Comparison of ENCODE assay signal across 8 cellular contexts in the genomic region with DNA sequence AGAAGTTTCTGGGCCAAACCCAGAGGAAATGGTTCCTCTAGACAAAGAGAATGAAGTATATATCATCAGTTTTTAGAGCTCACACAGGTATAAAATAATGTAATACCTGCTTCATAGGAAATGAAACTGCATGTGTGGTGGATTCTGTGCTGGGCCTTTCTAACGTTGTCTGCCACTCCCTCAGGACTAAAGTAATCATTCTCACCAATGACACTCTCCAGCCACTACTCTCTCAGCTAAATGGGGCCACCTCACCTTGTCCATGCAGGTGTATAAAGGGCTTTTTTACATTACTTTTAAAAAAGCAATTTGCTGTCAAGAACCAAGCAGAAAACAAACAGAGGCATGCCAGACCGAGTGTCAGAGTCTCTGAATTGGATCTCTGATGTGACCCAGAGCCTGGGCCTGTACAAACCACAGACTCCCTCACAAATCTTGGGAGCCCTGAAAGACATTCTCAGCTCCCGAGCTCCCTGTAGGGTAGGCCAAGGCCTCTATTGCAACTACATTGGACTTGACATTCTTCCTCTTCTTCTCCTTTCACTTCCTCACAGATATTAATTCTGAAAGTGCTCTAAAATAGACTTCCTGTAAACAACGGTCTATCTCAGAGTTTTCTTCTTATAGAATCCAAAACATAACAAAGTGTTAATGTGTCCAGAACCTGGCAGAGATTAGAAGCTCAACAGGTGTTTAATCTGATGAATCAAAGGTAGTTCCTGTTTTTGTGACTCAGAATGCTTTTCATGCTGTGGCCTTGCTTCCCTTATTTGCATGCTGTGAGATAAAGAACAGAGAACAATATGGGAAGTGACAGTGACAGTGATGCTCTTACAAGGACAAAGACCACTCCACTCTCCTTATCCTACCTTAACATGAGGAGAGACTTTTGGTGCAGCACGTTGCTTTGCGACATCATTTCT. TPM values are rescaled to one million over a fixed set of nuclear protein-coding genes. Genes with fewer than 3 reads are reported as not detected.
DNase-seq lines count a peak whose midpoint lies in the region; ATAC-seq, FAIRE-seq and TF ChIP-seq lines count a peak whose summit lies in the region.

No MANE protein-coding gene starts in this region.

- no peaks in the 10 kb centered on the region for H3K36me3 ChIP-seq in right lobe of liver
- H3K36me3 ChIP-seq in HepG2 (replicated peaks in 1 of 2; ENCODE audit: control insufficient read depth in 1 of 2, insufficient read depth in 2 of 2, low read length in 2 of 2): no peaks in the 10 kb centered on the region

- H3K9me3 ChIP-seq in right lobe of liver: no peaks in the 10 kb centered on the region
- no peaks in the 10 kb centered on the region for H3K9me3 ChIP-seq in HepG2 (ENCODE audit: low read length)
- H3K9me3 ChIP-seq in T-helper 17 cell (ENCODE audit: control insufficient read depth, low read length, poor library complexity, severe bottlenecking): no peaks in the 10 kb centered on the region

- no peaks in the 10 kb centered on the region for H3K79me2 ChIP-seq in HepG2 (ENCODE audit: insufficient read depth, low read length)

- TF ChIP-seq RAD21 in HepG2 (CRISPR knock-in tag; IDR thresholded peaks at IDR 0.05): no peak

- TF ChIP-seq POLR2A in right lobe of liver (IDR thresholded peaks at IDR 0.05) (no peak), HepG2 (IDR thresholded peaks at IDR 0.05; ENCODE audit: insufficient read depth in 1 of 2, low read depth in 2 of 2, low read length in 2 of 2) (no peak)

- no peaks in the 10 kb centered on the region for H4K20me1 ChIP-seq in HepG2 (ENCODE audit: insufficient read depth, low read length)

- 33% methylated on average over 5 of the region's 6 CpGs for WGBS in right lobe of liver (ENCODE audit: insufficient coverage, low coverage, low lambda C conversion rate, missing lambda C conversion rate)
- WGBS in HepG2 (ENCODE audit: low lambda C conversion rate): 11% methylated on average over 6 of the region's 6 CpGs

- peak overlapping the region in 1 of 3 donors; percentile 18 for H3K27ac ChIP-seq in right lobe of liver
- no peak overlapping the region for H3K27ac ChIP-seq in HepG2 (ENCODE audit: extremely low read length, insufficient read depth, low read length)

- no peak for TF ChIP-seq CTCF in right lobe of liver (IDR thresholded peaks at IDR 0.05)
- TF ChIP-seq CTCF in HepG2 (CRISPR knock-in tag; IDR thresholded peaks at IDR 0.05): no peak

- H3K36me3 Mint-ChIP-seq in T-helper 17 cell (ENCODE audit: low read depth): peaks cover 2% of the 10 kb centered on the region

- CTCF ChIA-PET in HepG2 (lab: Yijun Ruan, JAX; ENCODE audit: low intra/inter-chr PET ratio, low total read pairs): no interaction called here

- peak overlapping the region; percentile 99 for H3K27ac Mint-ChIP-seq in T-helper 17 cell

- FAIRE-seq in HepG2 (lab: Jason Lieb, UNC): no peak

- no peak overlapping the region for H2AFZ ChIP-seq in HepG2 (ENCODE audit: low read length)

- in situ Hi-C loops in HepG2 (cut with HindIII; ENCODE audit: extremely low pct_ligation_motif_present, low pct_unique_long_range_greater_than_20kb): no loop called here

- peak overlapping the region; percentile 92 for H3K4me3 Mint-ChIP-seq in T-helper 17 cell

- H3K4me1 ChIP-seq in right lobe of liver (no peaks in the 10 kb centered on the region), HepG2 (ENCODE audit: insufficient read depth, low read length) (no peaks in the 10 kb centered on the region)

- no TSS peak for BruUV-seq in HepG2 (replicated peaks; lab: Mats Ljungman, UMichigan)

- H3K27me3 ChIP-seq in right lobe of liver (no peaks in the 10 kb centered on the region), HepG2 (ENCODE audit: control insufficient read depth in 1 of 2, insufficient read depth in 2 of 2, low read length in 2 of 2) (peaks cover 0 to 4% of the 10 kb centered on the region in 2 experiments; a peak in 1 of 5 replicates)

- no peak overlapping the region for H3K4me2 ChIP-seq in HepG2 (ENCODE audit: low read depth, low read length)

- no peaks in the 10 kb centered on the region for H3K27me3 Mint-ChIP-seq in T-helper 17 cell

- H3K4me3 ChIP-seq in right lobe of liver: no peak overlapping the region
- no peak overlapping the region for H3K4me3 ChIP-seq in HepG2 (replicated peaks in 1 of 3; ENCODE audit: insufficient read depth in 1 of 3, low read depth in 2 of 3, low read length in 3 of 3)

- intact Hi-C loops in right lobe of liver (cut with DNase I): no loop called here
- intact Hi-C loops in HepG2 (cut with micrococcal nuclease; ENCODE audit: unreplicated experiment): no loop called here

- H3K9ac ChIP-seq in HepG2 (ENCODE audit: insufficient read depth, low read depth, low read length): no peak overlapping the region

- DNase-seq in right lobe of liver (no peak), HepG2 (ENCODE audit: low spot score) (no peak), T-helper 17 cell (no peak), midbrain (lab: John Stamatoyannopoulos, UW) (peak; percentile 27), NCI-H446 (lab: John Stamatoyannopoulos, UW) (no peak), iPS-NIHi7 (ENCODE audit: extremely low spot score) (no peak), NCI-H2227 (lab: John Stamatoyannopoulos, UW; ENCODE audit: unreplicated experiment) (no peak)

- POLR2A ChIA-PET in HepG2 (lab: Yijun Ruan, JAX): no interaction called here

- peaks cover 23% of the 10 kb centered on the region for H3K4me1 Mint-ChIP-seq in T-helper 17 cell

- TF ChIP-seq EP300 in HepG2 (IDR thresholded peaks at IDR 0.05; ENCODE audit: low read depth in 2 of 2, low read length in 2 of 2): no peak
- TF ChIP-seq EP300 in HepG2 (CRISPR knock-in tag; IDR thresholded peaks at IDR 0.05; ENCODE audit: borderline replicate concordance): no peak

- peak; percentile 50 to 69 (median 64) for ATAC-seq in right lobe of liver
- no peak for ATAC-seq in HepG2
- peak; percentile 90 for ATAC-seq in HG03097 (IDR thresholded peaks at IDR 0.05; ENCODE audit: low FRiP score, unreplicated experiment)
- peak; percentile 84 for ATAC-seq in T-helper 17 cell

TF ChIP-seq in HepG2, 621 proteins besides CTCF, POLR2A, EP300 and RAD21 (continues in another document):
- TF ChIP-seq KLF15 (CRISPR knock-in tag; IDR thresholded peaks at IDR 0.05; ENCODE audit: borderline replicate concordance): no peak
- no peak for TF ChIP-seq ETV6 (CRISPR knock-in tag; conservative IDR thresholded peaks at IDR 0.05)

RNA-seq across cellular contexts. Expression of a gene that starts 8.6 kb away (rescaled TPM):
- total RNA-seq in right lobe of liver (1 to 10 TPM in 1 of 6 experiments, under 1 TPM in 2, not detected in 3; 0.73 to 1.1 (median 0.80) TPM), HepG2 (2016; rRNA removed; fragmentation: Illumina TruSeq; extraction: Trizol) (not detected in 2 replicates), T-helper 17 cell (1 to 10 TPM; 3.4 to 6.0 TPM)
- total RNA-seq in HepG2 (2016; cell fraction: cytosol; rRNA removed; fragmentation: Illumina TruSeq; extraction: Trizol; ENCODE audit: low read depth): not detected in 2 replicates
- total RNA-seq in HepG2 (2016; cell fraction: insoluble cytoplasmic fraction; rRNA removed; fragmentation: Illumina TruSeq; extraction: Trizol): not detected in 2 replicates
- not detected in 2 replicates for total RNA-seq in HepG2 (2016; cell fraction: membrane; rRNA removed; fragmentation: Illumina TruSeq; extraction: Trizol)
- total RNA-seq in HepG2 (2016; cell fraction: nucleus; rRNA removed; fragmentation: Illumina TruSeq; extraction: Trizol): not detected in 2 replicates
- not detected in 2 replicates for polyA plus RNA-seq in HepG2 (2011; rRNA removed)
- not detected in 2 replicates for polyA plus RNA-seq in HepG2 (2011; cell fraction: cytosol; rRNA removed)
- not detected in 2 replicates for polyA plus RNA-seq in HepG2 (2011; cell fraction: nucleus; rRNA removed)
- not detected in 2 replicates for polyA plus RNA-seq in HepG2 (2012)
- polyA plus RNA-seq in HepG2 (2016; cell fraction: cytosol; fragmentation: Illumina TruSeq; extraction: Trizol; ENCODE audit: low read depth): not detected in 2 replicates
- polyA plus RNA-seq in HepG2 (2016; cell fraction: insoluble cytoplasmic fraction; fragmentation: Illumina TruSeq; extraction: Trizol; ENCODE audit: low read depth): not detected in 2 replicates
- polyA plus RNA-seq in HepG2 (2016; cell fraction: membrane; fragmentation: Illumina TruSeq; extraction: Trizol; ENCODE audit: low read depth): not detected in 2 replicates
- polyA plus RNA-seq in HepG2 (2016; cell fraction: nucleus; fragmentation: Illumina TruSeq; extraction: Trizol; ENCODE audit: insufficient read depth, low read depth): not detected in 2 replicates
- not detected in 2 replicates for polyA minus RNA-seq in HepG2 (2011; rRNA and poly(A)+ RNA removed; ENCODE audit: low replicate concordance)
- not detected in 2 replicates for polyA minus RNA-seq in HepG2 (2011; cell fraction: cytosol; rRNA and poly(A)+ RNA removed)
- polyA minus RNA-seq in HepG2 (2011; cell fraction: nucleus; rRNA and poly(A)+ RNA removed): not detected in 2 replicates

RNA-seq across cellular contexts. Expression of a gene that starts 58.3 kb away (rescaled TPM):
- total RNA-seq in right lobe of liver: 10 to 100 TPM in 2 of 6 experiments, 1 to 10 TPM in 4; 3.3 to 20.3 (median 9.1) TPM
- total RNA-seq in HepG2 (2016; rRNA removed; fragmentation: Illumina TruSeq; extraction: Trizol): not detected in 2 replicates
- not detected in 2 replicates for total RNA-seq in HepG2 (2016; cell fraction: cytosol; rRNA removed; fragmentation: Illumina TruSeq; extraction: Trizol; ENCODE audit: low read depth)
- total RNA-seq in HepG2 (2016; cell fraction: insoluble cytoplasmic fraction; rRNA removed; fragmentation: Illumina TruSeq; extraction: Trizol): not detected in 2 replicates
- not detected in 2 replicates for total RNA-seq in HepG2 (2016; cell fraction: membrane; rRNA removed; fragmentation: Illumina TruSeq; extraction: Trizol)
- total RNA-seq in HepG2 (2016; cell fraction: nucleus; rRNA removed; fragmentation: Illumina TruSeq; extraction: Trizol): not detected in 2 replicates
- polyA plus RNA-seq in HepG2 (2011; rRNA removed): 0.04 TPM in 1 of 2 replicates, not detected in the other
- polyA plus RNA-seq in HepG2 (2011; cell fraction: cytosol; rRNA removed): 0.10 TPM in 1 of 2 replicates, not detected in the other
- 0.14 TPM in 1 of 2 replicates, not detected in the other for polyA plus RNA-seq in HepG2 (2011; cell fraction: nucleus; rRNA removed)
- polyA plus RNA-seq in HepG2 (2012): not detected in 2 replicates
- polyA plus RNA-seq in HepG2 (2016; cell fraction: cytosol; fragmentation: Illumina TruSeq; extraction: Trizol; ENCODE audit: low read depth): not detected in 2 replicates
- not detected in 2 replicates for polyA plus RNA-seq in HepG2 (2016; cell fraction: insoluble cytoplasmic fraction; fragmentation: Illumina TruSeq; extraction: Trizol; ENCODE audit: low read depth)
- polyA plus RNA-seq in HepG2 (2016; cell fraction: membrane; fragmentation: Illumina TruSeq; extraction: Trizol; ENCODE audit: low read depth): not detected in 2 replicates
- not detected in 2 replicates for polyA plus RNA-seq in HepG2 (2016; cell fraction: nucleus; fragmentation: Illumina TruSeq; extraction: Trizol; ENCODE audit: insufficient read depth, low read depth)
- 0.06 and 21.0 TPM in 2 replicates for polyA minus RNA-seq in HepG2 (2011; rRNA and poly(A)+ RNA removed; ENCODE audit: low replicate concordance)
- 0.20 and 0.26 TPM in 2 replicates for polyA minus RNA-seq in HepG2 (2011; cell fraction: cytosol; rRNA and poly(A)+ RNA removed)
- not detected in 2 replicates for polyA minus RNA-seq in HepG2 (2011; cell fraction: nucleus; rRNA and poly(A)+ RNA removed)
- 10 to 100 TPM; 68.0 to 82.8 TPM for total RNA-seq in T-helper 17 cell

Comparison
In these comparisons a context has a peak if more than half of its experiments do, and no peak if none do; other contexts are left out.
1. RNA of a gene that starts 58.3 kb away (total RNA-seq): 68.0 to 82.8 TPM in T-helper 17 cell and 3.3 to 20.3 TPM in right lobe of liver; not detected in HepG2; every median in the first group is over 4 times any median in the second.